ENCODE assay signal across 8 cellular contexts in genomic region chr6:16318538-16318937, GRCh38.
DNase-seq lines count a peak whose midpoint lies in the region; ATAC-seq and TF ChIP-seq lines count a peak whose summit lies in the region.

No MANE protein-coding gene starts in this region.

- DNase-seq in GM03348 (ENCODE audit: low spot score) = peak; percentile 83
- DNase-seq in activated T-cell treated with anti-CD3 and anti-CD28 coated beads for 24 hours (ENCODE audit: low read depth) = peak; percentile 31
- DNase-seq in fibroblast of mammary gland (ENCODE audit: low read depth) = peak; percentile 90
- peak; percentile 21 to 37 (median 26) for DNase-seq in stimulated activated CD4-positive, alpha-beta T cell treated with anti-CD3 and anti-CD28 coated beads, Interleukin-12 subunit alpha, Interleukin-12 subunit beta, amount 100 ng/mL, for 48 hours (ENCODE audit: low read depth in 2 of 3, low spot score in 1 of 3)
- no peak for DNase-seq in NCI-H1417 (lab: John Stamatoyannopoulos, UW)
- no peak for DNase-seq in NCI-H345 (lab: John Stamatoyannopoulos, UW)
- no peak for DNase-seq in NCI-H1092 (lab: John Stamatoyannopoulos, UW)

- ATAC-seq in HG02885 (IDR thresholded peaks at IDR 0.05; ENCODE audit: poor library complexity, unreplicated experiment) = no peak

- H3K4me3 ChIP-seq in fibroblast of mammary gland (ENCODE audit: control insufficient read depth, low read depth, low read length) = no peak overlapping the region

- TF ChIP-seq CTCF in fibroblast of mammary gland (conservative IDR thresholded peaks at IDR 0.05; ENCODE audit: control insufficient read depth, insufficient read depth, low read depth, low read length) = no peak

Comparison
In these comparisons a context has a peak if more than half of its experiments do, and no peak if none do; other contexts are left out.
1. DNase-seq: peak in GM03348 (single experiment), activated T-cell treated with anti-CD3 and anti-CD28 coated beads for 24 hours (single experiment), fibroblast of mammary gland (single experiment) and stimulated activated CD4-positive, alpha-beta T cell treated with anti-CD3 and anti-CD28 coated beads, Interleukin-12 subunit alpha, Interleukin-12 subunit beta, amount 100 ng/mL, for 48 hours (3 of 3); none in NCI-H1417 (0 of 3), NCI-H345 (single experiment) and NCI-H1092 (single experiment).